In the genomic region with DNA sequence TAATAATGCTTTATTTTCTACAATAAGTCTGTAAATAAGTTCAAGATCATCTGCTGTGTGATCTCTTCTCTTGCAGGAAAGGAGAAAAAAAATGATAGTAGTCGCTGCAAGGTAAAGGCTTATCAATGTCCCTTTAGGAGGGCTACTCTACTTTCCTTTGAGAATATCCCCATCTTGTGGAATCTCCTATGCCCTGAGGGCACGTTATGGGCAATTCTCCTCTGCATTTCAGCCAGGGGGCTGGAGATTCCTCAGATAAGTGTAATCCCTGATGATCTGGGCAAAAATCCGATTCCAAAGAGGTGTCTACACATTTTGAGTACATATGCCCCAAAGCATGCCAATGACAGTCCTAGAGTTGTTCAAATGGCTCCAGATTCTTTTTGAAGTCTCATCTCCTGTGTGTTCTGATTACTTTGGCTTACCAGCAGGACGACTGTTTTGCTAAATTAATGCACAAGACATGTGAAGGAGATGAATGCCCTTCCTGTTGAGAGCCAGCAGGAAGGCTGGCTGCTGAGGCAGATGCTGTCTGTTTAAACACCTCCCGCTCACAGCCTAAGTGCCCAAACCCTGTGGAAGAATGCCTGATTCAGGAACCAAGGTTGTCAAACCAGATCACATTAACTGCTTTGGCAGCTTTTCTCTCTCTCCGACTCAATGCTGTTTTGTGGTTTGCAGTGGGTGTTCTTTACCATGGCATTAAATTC, we compare ENCODE assay signal across 9 cellular contexts.
A peak's percentile ranks its signal among the peaks of the same experiment; 100 is the strongest.
DNase-seq lines count a peak whose midpoint lies in the region; ATAC-seq and TF ChIP-seq lines count a peak whose summit lies in the region.
"Had no signal": no experiment of that assay in that cellular context is flagged by ENCODE, and none has a peak within 500 bp of the region (broad histone marks: within the 10 kb centered on the region; RNA-seq: fewer than 3 reads in every experiment).

No MANE protein-coding gene starts in this region.

- DNase-seq in A673 (ENCODE audit: low spot score) (peak; percentile 97), NCI-H748 (lab: John Stamatoyannopoulos, UW; ENCODE audit: unreplicated experiment) (peak; percentile 95), fibroblast of mammary gland (ENCODE audit: low read depth) (peak; percentile 71), smooth muscle cell of the brain vasculature (ENCODE audit: low read depth, low spot score) (peak; percentile 46), substantia nigra (lab: John Stamatoyannopoulos, UW) (no peak), SIG-M5 (lab: John Stamatoyannopoulos, UW) (no peak), aorta (no peak)
- DNase-seq: activated naive CD8-positive, alpha-beta T cell treated with anti-CD3 and anti-CD28 coated beads, Interleukin-2, amount 10 ng/mL, durations not matched to agents 7 days and 5 days had no signal

- no TSS peak for BruUV-seq in A673 (replicated peaks; lab: Mats Ljungman, UMichigan)

- H3K4me3 ChIP-seq in A673 (ENCODE audit: low read depth, low read length, poor library complexity, severe bottlenecking) (peak overlapping the region; percentile 12), fibroblast of mammary gland (ENCODE audit: control insufficient read depth, low read depth, low read length) (no peak overlapping the region), aorta (ENCODE audit: low read length in 2 of 2) (no peak overlapping the region)

- TF ChIP-seq CTCF in A673 (conservative IDR thresholded peaks at IDR 0.05; ENCODE audit: low read depth, low read length) (peak; percentile 76), fibroblast of mammary gland (conservative IDR thresholded peaks at IDR 0.05; ENCODE audit: control insufficient read depth, insufficient read depth, low read depth, low read length) (peak; percentile 82)

- H3K27ac ChIP-seq in A673 (ENCODE audit: low read depth, low read length, poor library complexity, severe bottlenecking) (peak overlapping the region; percentile 52), substantia nigra (ENCODE audit: low read depth, low read length, poor library complexity, severe bottlenecking) (no peak overlapping the region), aorta (ENCODE audit: low read depth in 1 of 2, low read length in 2 of 2) (no peak overlapping the region)

- H3K4me1 ChIP-seq in A673 (ENCODE audit: insufficient read depth, low read length, poor library complexity, severe bottlenecking) = peaks cover 46% of the 10 kb centered on the region
- H3K4me1 ChIP-seq in aorta (ENCODE audit: control insufficient read depth in 1 of 2, insufficient read depth in 2 of 2, low read length in 2 of 2) = no peaks in the 10 kb centered on the region

- H3K9me3 ChIP-seq in A673 (ENCODE audit: low read depth, low read length, poor library complexity, severe bottlenecking) (no peaks in the 10 kb centered on the region), aorta (ENCODE audit: control insufficient read depth, low read length) (no peaks in the 10 kb centered on the region)

- CTCF ChIA-PET in A673 (lab: Charles Lee) = interaction anchor here (0.7 kb wide), 1 partner anchor 1049 kb away, joined by 3 read pairs; no protein-coding TSS in a partner anchor

- peak; percentile 51 for ATAC-seq in GM21515 (IDR thresholded peaks at IDR 0.05; ENCODE audit: unreplicated experiment)
- no peak for ATAC-seq in aorta (ENCODE audit: low FRiP score)

- intact Hi-C loops in A673 (cut with micrococcal nuclease; ENCODE audit: unreplicated experiment) = loop anchor here (2.0 to 10.0 kb wide), 7 partner anchors 41 to 601 kb away; a partner anchor contains a TSS
- intact Hi-C loops in aorta (cut with DNase I) = no loop called here

- POLR2A ChIA-PET in A673 (lab: Charles Lee; ENCODE audit: low non-redundant PET) = no interaction called here

- H3K27me3 ChIP-seq in A673 (replicated peaks; ENCODE audit: insufficient read depth, low read depth, low read length, poor library complexity) (no peaks in the 10 kb centered on the region), aorta (ENCODE audit: control insufficient read depth in 1 of 2, insufficient read depth in 2 of 2, low read length in 1 of 2) (no peaks in the 10 kb centered on the region)

- H3K36me3 ChIP-seq in A673 (ENCODE audit: insufficient read depth, low read length, poor library complexity, severe bottlenecking) (no peaks in the 10 kb centered on the region), aorta (ENCODE audit: control insufficient read depth in 1 of 2, insufficient read depth in 2 of 2, low read length in 1 of 2) (no peaks in the 10 kb centered on the region)

- 19 to 25% methylated on average over 6 of the region's 6 CpGs for WGBS in aorta, 2 donors

Comparison
In these comparisons a context has a peak if more than half of its experiments do, and no peak if none do; other contexts are left out.
1. DNase-seq: peak in A673 (single experiment), NCI-H748 (single experiment), fibroblast of mammary gland (single experiment) and smooth muscle cell of the brain vasculature (single experiment); none in substantia nigra (0 of 49), SIG-M5 (single experiment) and aorta (0 of 2).